8 cellular contexts compared by ENCODE assay signal in the genomic region with DNA sequence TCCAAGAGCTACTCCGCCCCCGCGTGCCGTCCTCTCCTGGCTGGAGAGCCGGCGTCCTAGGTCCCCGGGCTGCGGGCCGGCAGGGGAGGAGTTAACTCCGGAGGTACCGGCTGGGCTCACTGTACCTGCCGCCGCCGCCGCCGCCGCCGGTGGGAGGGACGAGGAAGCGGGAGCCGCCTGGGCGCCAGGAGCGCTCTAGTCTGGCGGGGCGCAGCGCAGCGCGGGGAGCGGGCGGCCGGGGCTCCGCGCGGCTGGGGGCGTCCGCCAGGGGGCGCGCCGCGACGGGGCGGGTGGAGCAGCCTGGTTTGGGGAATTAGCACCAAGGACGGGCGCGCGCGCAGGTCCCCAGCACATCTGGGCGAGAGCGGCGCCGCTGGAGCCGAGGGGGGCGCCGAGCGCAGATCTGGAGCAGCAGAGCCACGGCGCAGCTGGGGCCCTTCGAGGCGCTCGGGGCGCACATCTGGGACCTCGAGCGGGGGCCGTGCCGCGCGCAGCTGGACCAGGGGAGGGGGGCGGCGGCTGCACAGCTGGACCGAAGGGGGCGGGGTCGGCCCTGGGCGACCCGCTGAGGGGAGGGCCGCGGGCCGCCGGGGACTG. TPM values are rescaled to one million over a fixed set of nuclear protein-coding genes. Genes with fewer than 3 reads are reported as not detected.
DNase-seq lines count a peak whose midpoint lies in the region; ATAC-seq and TF ChIP-seq lines count a peak whose summit lies in the region.

A gene (plus strand): TSS at position 348 of the 597 bp plus-strand sequence. CDS start 349 bp downstream, outside the sequence.

- H3K9me3 ChIP-seq in MG63 = no peaks in the 10 kb centered on the region
- no peaks in the 10 kb centered on the region for H3K9me3 ChIP-seq in liver (ENCODE audit: control insufficient read depth in 4 of 4, low read length in 3 of 4)

- DNase-seq in GM03348 (ENCODE audit: low spot score) (peak; percentile 88), MG63 (peak; percentile 53), activated B cell treated with CpG ODN at 0.5 μM for 24 hours (peak; percentile 56), chondrocyte (ENCODE audit: low spot score) (no peak)
- DNase-seq in stimulated activated CD4-positive, alpha-beta T cell treated with anti-CD3 and anti-CD28 coated beads, TNF-alpha, amount 100 ng/mL, for 4 hours (ENCODE audit: low read depth in 3 of 3) = peak in 2 of 3 experiments; percentile 48 to 52

- CTCF ChIA-PET in activated B cell treated with CpG ODN at 0.5 μM for 24 hours (lab: Charles Lee) = interaction anchor here (1.4 to 6.5 kb wide), 3 partner anchors 8 to 121 kb away, joined by 3 to 55 read pairs (median 4); no protein-coding TSS in a partner anchor

- intact Hi-C loops in activated B cell treated with CpG ODN at 0.5 μM for 24 hours (cut with micrococcal nuclease) = no loop called here

- H3K9me3 Mint-ChIP-seq in activated B cell treated with CpG ODN at 0.5 μM for 24 hours = no peaks in the 10 kb centered on the region
- no peaks in the 10 kb centered on the region for H3K9me3 Mint-ChIP-seq in chondrocyte (ENCODE audit: low read depth)

- peak within 1 kb of the TSS; percentile 77 for H3K4me3 Mint-ChIP-seq in activated B cell treated with CpG ODN at 0.5 μM for 24 hours
- H3K4me3 Mint-ChIP-seq in chondrocyte (ENCODE audit: unreplicated experiment) = peak within 1 kb of the TSS; percentile 82

- H3K4me1 Mint-ChIP-seq in activated B cell treated with CpG ODN at 0.5 μM for 24 hours = peaks cover 11% of the 10 kb centered on the region
- peaks cover 11% of the 10 kb centered on the region for H3K4me1 Mint-ChIP-seq in chondrocyte (ENCODE audit: low read depth)

- 3% methylated on average over 78 of the region's 78 CpGs for WGBS in liver

- no peaks in the 10 kb centered on the region for H3K36me3 Mint-ChIP-seq in activated B cell treated with CpG ODN at 0.5 μM for 24 hours (ENCODE audit: low read depth)
- no peaks in the 10 kb centered on the region for H3K36me3 Mint-ChIP-seq in chondrocyte (ENCODE audit: low read depth)

- peak within 1 kb of the TSS; percentile 45 for H3K4me3 ChIP-seq in MG63
- H3K4me3 ChIP-seq in liver (ENCODE audit: low read depth in 1 of 3, low read length in 3 of 3) = peak within 1 kb of the TSS in 2 of 3 donors; percentile 38 to 48

- ATAC-seq in activated B cell treated with CpG ODN at 0.5 μM for 24 hours (ENCODE audit: low read depth) (peak; percentile 74), HG02885 (IDR thresholded peaks at IDR 0.05; ENCODE audit: poor library complexity, unreplicated experiment) (no peak), GM19324 (IDR thresholded peaks at IDR 0.05; ENCODE audit: low FRiP score, unreplicated experiment) (no peak)

- POLR2A ChIA-PET in activated B cell treated with CpG ODN at 0.5 μM for 24 hours (lab: Charles Lee) = no interaction called here

- TF ChIP-seq CTCF in activated B cell treated with CpG ODN at 0.5 μM for 24 hours (IDR thresholded peaks at IDR 0.05) (no peak), chondrocyte (IDR thresholded peaks at IDR 0.05) (peak; percentile 79), liver (IDR thresholded peaks at IDR 0.05; ENCODE audit: low read depth, low read length, missing input control) (peak; percentile 57)

- H3K36me3 ChIP-seq in MG63 (no peaks in the 10 kb centered on the region), liver (ENCODE audit: control insufficient read depth in 4 of 4, insufficient read depth in 3 of 4, low read depth in 1 of 4, low read length in 3 of 4) (no peaks in the 10 kb centered on the region)

- no peak within 1 kb of the TSS for H3K9ac ChIP-seq in liver (ENCODE audit: low read depth in 1 of 2, low read length in 2 of 2)

- no peak within 1 kb of the TSS for H3K27ac Mint-ChIP-seq in activated B cell treated with CpG ODN at 0.5 μM for 24 hours
- no peak within 1 kb of the TSS for H3K27ac Mint-ChIP-seq in chondrocyte (ENCODE audit: unreplicated experiment)

- peaks cover 8 to 18% (median 12%) of the 10 kb centered on the region in 4 donors for H3K4me1 ChIP-seq in liver (ENCODE audit: control insufficient read depth in 4 of 4, insufficient read depth in 4 of 4, low read length in 3 of 4)

- peaks cover 27% of the 10 kb centered on the region for H3K27me3 ChIP-seq in MG63
- H3K27me3 ChIP-seq in liver (ENCODE audit: control insufficient read depth in 4 of 4, insufficient read depth in 4 of 4, low read length in 3 of 4) = peaks cover 0 to 5% (median 2%) of the 10 kb centered on the region in 4 donors

- no peak within 1 kb of the TSS for H3K27ac ChIP-seq in liver (ENCODE audit: low read depth in 1 of 2, low read length in 2 of 2)

- TF ChIP-seq RAD21 in liver (IDR thresholded peaks at IDR 0.05) = peak in 1 of 2 donors; percentile 26

- H3K27me3 Mint-ChIP-seq in activated B cell treated with CpG ODN at 0.5 μM for 24 hours (peaks cover 42% of the 10 kb centered on the region), chondrocyte (ENCODE audit: low read depth) (peaks cover 7% of the 10 kb centered on the region)

TF ChIP-seq in liver, 16 proteins besides CTCF, POLR2A, EP300 and RAD21:
- TF ChIP-seq TAF1 (conservative IDR thresholded peaks at IDR 0.05) (no peak), NR2F2 (IDR thresholded peaks at IDR 0.05) (no peak), JUND (IDR thresholded peaks at IDR 0.05) (no peak), HNF4A (conservative IDR thresholded peaks at IDR 0.05) (no peak), GABPA (IDR thresholded peaks at IDR 0.05 in 1 of 2, conservative IDR thresholded peaks at IDR 0.05 in 1 of 2) (no peak), HNF4G (IDR thresholded peaks at IDR 0.05) (no peak)

RNA-seq across cellular contexts. Expression of the gene that starts here (rescaled TPM):
- total RNA-seq in MG63 (2014; rRNA removed; shearing (Covaris generic); ENCODE audit: low replicate concordance) = 0.36 TPM in 1 of 2 replicates, not detected in the other
- total RNA-seq in activated B cell treated with CpG ODN at 0.5 μM for 24 hours (not detected in 2 replicates), chondrocyte (4.2 to 4.7 TPM (median 4.5 TPM) in 3 replicates), liver (under 1 TPM in 1 of 2 donors, not detected in 1; 0.17 TPM)
- polyA plus RNA-seq in liver = under 1 TPM in 1 of 2 donors, not detected in 1; 0.22 TPM

Comparison
In these comparisons a context has a peak if more than half of its experiments do, and no peak if none do; other contexts are left out.
1. Peak in DNase-seq and H3K4me3 ChIP-seq in MG63; RNA of the gene not detected or under 1 TPM.
2. Peak in DNase-seq and ATAC-seq in activated B cell treated with CpG ODN at 0.5 μM for 24 hours; RNA of the gene not detected or under 1 TPM.